13 cellular contexts compared by ENCODE assay signal in the genomic region with DNA sequence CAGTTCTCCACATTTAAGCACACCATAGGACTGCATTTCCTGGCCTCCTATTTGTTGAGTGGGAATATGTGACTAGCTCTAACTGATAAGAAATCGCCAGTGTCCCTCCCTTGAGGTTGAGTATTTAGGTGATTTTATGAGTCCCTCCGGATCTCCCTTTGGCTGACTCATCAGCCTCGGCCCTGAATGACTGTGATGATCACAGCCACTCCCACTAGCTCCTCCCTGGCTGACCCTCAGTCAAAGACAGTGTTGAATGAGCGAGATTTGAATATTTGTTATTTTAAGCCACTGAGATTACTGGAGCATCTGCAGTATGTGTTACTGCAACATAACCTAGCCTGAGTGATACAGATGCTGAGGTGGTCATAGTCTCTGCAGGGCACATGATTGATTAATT.
DNase-seq lines count a peak whose midpoint lies in the region; ATAC-seq, FAIRE-seq and TF ChIP-seq lines count a peak whose summit lies in the region.
"Had no signal": no experiment of that assay in that cellular context is flagged by ENCODE, and none has a peak within 500 bp of the region (broad histone marks: within the 10 kb centered on the region; RNA-seq: fewer than 3 reads in every experiment).

No MANE protein-coding gene starts in this region.

- no peak overlapping the region for H3K4me2 ChIP-seq in GM23338
- no peak overlapping the region for H3K4me2 ChIP-seq in GM12878 (ENCODE audit: control insufficient read depth, insufficient read depth)
- H3K4me2 ChIP-seq: KMS-11 had no signal

- SMC1A ChIA-PET in GM12878 (lab: Charles Lee; ENCODE audit: uncharacterized antibody, unreplicated experiment), result interaction anchor here (0.7 to 1.6 kb wide), 6 partner anchors 13 to 407 kb away, joined by 3 to 6 read pairs (median 3); no protein-coding TSS in a partner anchor

- H3K27ac ChIP-seq in GM23338 (ENCODE audit: low read depth) (no peak overlapping the region), GM12878 (ENCODE audit: control insufficient read depth, insufficient read depth) (no peak overlapping the region), lower lobe of right lung (no peak overlapping the region)
- H3K27ac ChIP-seq: KMS-11 had no signal

- RAD21 ChIA-PET in GM12878 (lab: Charles Lee; ENCODE audit: unreplicated experiment), result interaction anchor here (0.7 to 2.1 kb wide), 5 partner anchors 84 to 515 kb away, joined by 3 to 6 read pairs (median 3); partner anchors contain the start of gene EPHB1

- H3K79me2 ChIP-seq in GM23338 (replicated peaks; ENCODE audit: insufficient read depth), result no peaks in the 10 kb centered on the region
- H3K79me2 ChIP-seq in GM12878 (ENCODE audit: control insufficient read depth, insufficient read depth, low read length), result no peaks in the 10 kb centered on the region

- in situ Hi-C loops in GM12878 (cut with MboI), result no loop called here

- CTCF ChIA-PET in GM12878 (lab: Yijun Ruan, JAX), result interaction anchor here (1.3 kb wide), 1 partner anchor 515 kb away, joined by 4 read pairs; the partner anchor contains the start of gene EPHB1

- H2AFZ ChIP-seq in GM23338 (no peak overlapping the region), GM12878 (ENCODE audit: control insufficient read depth, low read depth, low read length) (no peak overlapping the region)

- H3K9me2 ChIP-seq in GM23338 (ENCODE audit: insufficient read depth), result peaks cover 24% of the 10 kb centered on the region

- no peak for TF ChIP-seq POLR2A in GM12878 (IDR thresholded peaks at IDR 0.05; ENCODE audit: low read depth, low read length)

- no peak for FAIRE-seq in GM12878 (lab: Jason Lieb, UNC)
- FAIRE-seq: islet of Langerhans had no signal

- TF ChIP-seq CTCF in GM23338 (conservative IDR thresholded peaks at IDR 0.05; ENCODE audit: low read depth in 2 of 2), result no peak
- no peak for TF ChIP-seq CTCF in GM12878 (IDR thresholded peaks at IDR 0.05 in 2 of 3, conservative IDR thresholded peaks at IDR 0.05 in 1 of 3; ENCODE audit: control insufficient read depth in 2 of 3, extremely low read depth in 1 of 3, insufficient read depth in 1 of 3, low read depth in 3 of 3, low read length in 3 of 3)
- TF ChIP-seq CTCF in lower lobe of right lung (IDR thresholded peaks at IDR 0.05), result no peak

- intact Hi-C loops in GM12878 (cut with micrococcal nuclease; ENCODE audit: unreplicated experiment) (no loop called here), lower lobe of right lung (cut with DNase I) (no loop called here)

- no TSS peak for BruUV-seq in GM12878 (replicated peaks; lab: Mats Ljungman, UMichigan)

- H3K27me3 ChIP-seq in GM23338 (ENCODE audit: insufficient read depth), result no peaks in the 10 kb centered on the region
- no peaks in the 10 kb centered on the region for H3K27me3 ChIP-seq in GM12878 (replicated peaks in 1 of 2; ENCODE audit: control insufficient read depth in 2 of 2, insufficient read depth in 2 of 2, low read length in 1 of 2)
- no peaks in the 10 kb centered on the region for H3K27me3 ChIP-seq in lower lobe of right lung (ENCODE audit: low read depth)

- peaks cover 3% of the 10 kb centered on the region for H3K27me3 Mint-ChIP-seq in GM23338 (ENCODE audit: insufficient read depth, low read depth, poor library complexity)

- H3K36me3 ChIP-seq in GM23338 (ENCODE audit: insufficient read depth) (no peaks in the 10 kb centered on the region), GM12878 (ENCODE audit: control insufficient read depth in 2 of 2, insufficient read depth in 2 of 2, low read length in 1 of 2) (no peaks in the 10 kb centered on the region), lower lobe of right lung (no peaks in the 10 kb centered on the region)

- peaks cover 4% of the 10 kb centered on the region; the same call in 2 of the 3 replicates for H3K9me3 Mint-ChIP-seq in GM23338
- H3K9me3 Mint-ChIP-seq: activated T-helper 2 cell treated with anti-CD3 and anti-CD28 coated beads, Interferon-gamma antibody, Interleukin-2, Interleukin-4, amounts not matched to agents 10 μg/mL and 5 μg/mL and 100 μg/mL, durations not matched to agents 14 hours and 24 hours and 36 hours had no signal

- peaks cover 2% of the 10 kb centered on the region; the same call in 1 of the 3 replicates for H3K4me1 Mint-ChIP-seq in GM23338

- H3K4me1 ChIP-seq in GM23338 (ENCODE audit: insufficient read depth), result no peaks in the 10 kb centered on the region
- peaks cover 5% of the 10 kb centered on the region; the same call in 1 of the 2 replicates for H3K4me1 ChIP-seq in GM12878 (ENCODE audit: control insufficient read depth, insufficient read depth, low read length)
- no peaks in the 10 kb centered on the region for H3K4me1 ChIP-seq in lower lobe of right lung

- no peak for TF ChIP-seq RAD21 in GM12878 (IDR thresholded peaks at IDR 0.05; ENCODE audit: insufficient read depth, low read depth, low read length)

- H3K9ac ChIP-seq in GM12878 (ENCODE audit: control insufficient read depth, insufficient read depth, low read length), result no peak overlapping the region
- H3K9ac ChIP-seq: KMS-11 had no signal

- ATAC-seq in GM23338, result peak; percentile 53
- ATAC-seq in GM12878, result peak; percentile 88
- ATAC-seq in lower lobe of right lung, result no peak

- 0% methylated on average over 4 of the region's 4 CpGs for WGBS in GM12878 (ENCODE audit: insufficient coverage, insufficient replicate concordance, low lambda C conversion rate, missing lambda C conversion rate)

- no peak for TF ChIP-seq EP300 in GM12878 (IDR thresholded peaks at IDR 0.05; ENCODE audit: borderline replicate concordance in 1 of 2, control insufficient read depth in 1 of 2, low read depth in 2 of 2, low read length in 2 of 2)

- H3K36me3 Mint-ChIP-seq in GM23338 (ENCODE audit: low read depth), result no peaks in the 10 kb centered on the region

- H4K20me1 ChIP-seq in GM23338 (replicated peaks; ENCODE audit: insufficient read depth) (no peaks in the 10 kb centered on the region), GM12878 (ENCODE audit: control insufficient read depth, insufficient read depth) (no peaks in the 10 kb centered on the region)

- POLR2A ChIA-PET in GM12878 (lab: Charles Lee), result interaction anchor here (0.6 kb wide), 1 partner anchor 21 kb away, joined by 3 read pairs; no protein-coding TSS in a partner anchor

- no peak overlapping the region for H3K4me3 Mint-ChIP-seq in GM23338

- DNase-seq in ELR (ENCODE audit: low read depth), result peak; percentile 2
- DNase-seq in GM23338 (ENCODE audit: low spot score), result peak; percentile 6
- peak; percentile 61 for DNase-seq in HT1080 (ENCODE audit: low read depth)
- peak; percentile 9 for DNase-seq in GM12878 (ENCODE audit: low read depth, low spot score)
- DNase-seq in lower lobe of right lung, result no peak
- no peak for DNase-seq in Kasumi-1 (lab: John Stamatoyannopoulos, UW)
- DNase-seq in glomerular visceral epithelial cell (ENCODE audit: extremely low spot score), result no peak
- DNase-seq in activated naive CD4-positive, alpha-beta T cell (lab: John Stamatoyannopoulos, UW), result no peak
- DNase-seq: activated CD4-positive, alpha-beta T cell treated with anti-CD3 and anti-CD28 coated beads for 48 hours; NCI-H2081 treated with DMSO at 0.1 percent for 48 hours had no signal

- H3K9me3 ChIP-seq in GM12878 (replicated peaks; ENCODE audit: control insufficient read depth, insufficient read depth, low read length) (no peaks in the 10 kb centered on the region), lower lobe of right lung (no peaks in the 10 kb centered on the region)

- H3K4me3 ChIP-seq in GM23338, result no peak overlapping the region
- H3K4me3 ChIP-seq in GM12878, result no peak overlapping the region
- no peak overlapping the region for H3K4me3 ChIP-seq in lower lobe of right lung

- no peak overlapping the region for H3K27ac Mint-ChIP-seq in GM23338
- H3K27ac Mint-ChIP-seq: activated T-helper 2 cell treated with anti-CD3 and anti-CD28 coated beads, Interferon-gamma antibody, Interleukin-2, Interleukin-4, amounts not matched to agents 10 μg/mL and 5 μg/mL and 100 μg/mL, durations not matched to agents 14 hours and 24 hours and 36 hours had no signal

- no peaks in the 10 kb centered on the region for H3F3A ChIP-seq in GM23338 (replicated peaks; ENCODE audit: low read depth)

TF ChIP-seq in GM23338, 12 proteins besides CTCF, POLR2A, EP300 and RAD21 (continues in another document):
- no peak for TF ChIP-seq NANOG (IDR thresholded peaks at IDR 0.05; ENCODE audit: borderline replicate concordance)
- TF ChIP-seq EZH2 (IDR thresholded peaks at IDR 0.05; ENCODE audit: low read depth, unreplicated experiment), result no peak
- no peak for TF ChIP-seq STAT1 (IDR thresholded peaks at IDR 0.05; ENCODE audit: unreplicated experiment)
- TF ChIP-seq POLR2AphosphoS5 (IDR thresholded peaks at IDR 0.05; ENCODE audit: low read depth), result no peak

TF ChIP-seq in GM12878, 131 proteins besides CTCF, POLR2A, EP300 and RAD21:
- TF ChIP-seq PML (IDR thresholded peaks at IDR 0.05; ENCODE audit: low read length) (no peak), IKZF2 (IDR thresholded peaks at IDR 0.05) (peak in 1 of 2 experiments; percentile 18; a peak in 1 of 4 replicates), ZBTB4 (CRISPR knock-in tag; IDR thresholded peaks at IDR 0.05) (no peak)

Comparison
In these comparisons a context has a peak if more than half of its experiments do, and no peak if none do; other contexts are left out.
1. DNase-seq: peak in ELR (single experiment), GM23338 (single experiment), HT1080 (single experiment) and GM12878 (single experiment); none in lower lobe of right lung (single experiment), Kasumi-1 (0 of 2), glomerular visceral epithelial cell (single experiment) and activated naive CD4-positive, alpha-beta T cell (0 of 4).
2. ATAC-seq: peak in GM23338 (single experiment) and GM12878 (single experiment); none in lower lobe of right lung (0 of 2).